ENCODE assay signal across 1 cellular context in genomic region chr10:120600871-120601644, GRCh38.
TF ChIP-seq lines count a peak whose summit lies in the region.

No MANE protein-coding gene starts in this region.

TF ChIP-seq in WTC11, 78 proteins besides CTCF, POLR2A, EP300 and RAD21 (continued from another document):
- no peak for TF ChIP-seq SMAD3 (CRISPR knock-in tag; IDR thresholded peaks at IDR 0.05; ENCODE audit: borderline replicate concordance)
